In the genomic region with DNA sequence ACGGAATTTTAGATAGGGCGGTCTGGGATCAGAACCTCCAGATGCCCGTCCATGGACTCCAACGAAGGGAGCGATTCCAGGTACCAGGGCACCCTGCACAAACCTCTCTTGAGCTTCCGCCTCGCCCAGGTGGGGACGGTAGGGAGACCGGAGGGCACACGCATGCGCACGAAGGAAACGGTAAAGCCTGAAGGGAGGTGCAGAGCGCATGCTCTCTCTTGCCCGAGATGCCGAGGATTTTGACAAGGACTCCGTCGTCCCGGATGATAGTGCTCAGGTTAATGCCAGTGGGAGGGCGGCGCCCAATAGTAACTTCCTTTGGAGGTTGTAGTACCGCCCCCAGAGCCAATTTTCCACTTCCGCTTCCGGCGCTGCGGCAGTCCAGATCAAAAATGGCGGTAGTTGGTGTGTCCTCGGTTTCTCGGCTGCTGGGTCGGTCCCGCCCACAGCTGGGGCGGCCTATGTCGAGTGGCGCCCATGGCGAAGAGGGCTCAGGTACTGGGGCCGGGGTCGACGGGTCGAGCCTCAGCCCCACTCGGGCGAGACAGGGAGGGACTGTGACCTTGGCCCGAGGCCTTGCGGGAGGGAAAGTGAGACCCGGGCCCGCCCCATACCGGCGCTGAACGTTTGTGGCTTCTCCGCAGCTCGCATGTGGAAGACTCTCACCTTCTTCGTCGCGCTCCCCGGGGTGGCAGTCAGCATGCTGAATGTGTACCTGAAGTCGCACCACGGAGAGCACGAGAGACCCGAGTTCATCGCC, we compare ENCODE assay signal across 1 cellular context.
A peak's percentile ranks its signal among the peaks of the same experiment; 100 is the strongest.
TF ChIP-seq lines count a peak whose summit lies in the region.

TSS of gene COX6A1 (plus strand) at position 379 of the 760 bp plus-strand sequence. CDS start at position 393, 14 bp downstream.

TF ChIP-seq in K562, 482 proteins besides CTCF, POLR2A, EP300 and RAD21 (continued from another document and continues in another):
- peak; percentile 92; the same call in 1 of the 2 replicates for TF ChIP-seq PHF8 (IDR thresholded peaks at IDR 0.05; ENCODE audit: borderline replicate concordance, low read length)
- TF ChIP-seq NEUROD1 (IDR thresholded peaks at IDR 0.05; ENCODE audit: borderline replicate concordance, low read depth, low read length, partially characterized antibody): no peak
- TF ChIP-seq, protein P1, sequence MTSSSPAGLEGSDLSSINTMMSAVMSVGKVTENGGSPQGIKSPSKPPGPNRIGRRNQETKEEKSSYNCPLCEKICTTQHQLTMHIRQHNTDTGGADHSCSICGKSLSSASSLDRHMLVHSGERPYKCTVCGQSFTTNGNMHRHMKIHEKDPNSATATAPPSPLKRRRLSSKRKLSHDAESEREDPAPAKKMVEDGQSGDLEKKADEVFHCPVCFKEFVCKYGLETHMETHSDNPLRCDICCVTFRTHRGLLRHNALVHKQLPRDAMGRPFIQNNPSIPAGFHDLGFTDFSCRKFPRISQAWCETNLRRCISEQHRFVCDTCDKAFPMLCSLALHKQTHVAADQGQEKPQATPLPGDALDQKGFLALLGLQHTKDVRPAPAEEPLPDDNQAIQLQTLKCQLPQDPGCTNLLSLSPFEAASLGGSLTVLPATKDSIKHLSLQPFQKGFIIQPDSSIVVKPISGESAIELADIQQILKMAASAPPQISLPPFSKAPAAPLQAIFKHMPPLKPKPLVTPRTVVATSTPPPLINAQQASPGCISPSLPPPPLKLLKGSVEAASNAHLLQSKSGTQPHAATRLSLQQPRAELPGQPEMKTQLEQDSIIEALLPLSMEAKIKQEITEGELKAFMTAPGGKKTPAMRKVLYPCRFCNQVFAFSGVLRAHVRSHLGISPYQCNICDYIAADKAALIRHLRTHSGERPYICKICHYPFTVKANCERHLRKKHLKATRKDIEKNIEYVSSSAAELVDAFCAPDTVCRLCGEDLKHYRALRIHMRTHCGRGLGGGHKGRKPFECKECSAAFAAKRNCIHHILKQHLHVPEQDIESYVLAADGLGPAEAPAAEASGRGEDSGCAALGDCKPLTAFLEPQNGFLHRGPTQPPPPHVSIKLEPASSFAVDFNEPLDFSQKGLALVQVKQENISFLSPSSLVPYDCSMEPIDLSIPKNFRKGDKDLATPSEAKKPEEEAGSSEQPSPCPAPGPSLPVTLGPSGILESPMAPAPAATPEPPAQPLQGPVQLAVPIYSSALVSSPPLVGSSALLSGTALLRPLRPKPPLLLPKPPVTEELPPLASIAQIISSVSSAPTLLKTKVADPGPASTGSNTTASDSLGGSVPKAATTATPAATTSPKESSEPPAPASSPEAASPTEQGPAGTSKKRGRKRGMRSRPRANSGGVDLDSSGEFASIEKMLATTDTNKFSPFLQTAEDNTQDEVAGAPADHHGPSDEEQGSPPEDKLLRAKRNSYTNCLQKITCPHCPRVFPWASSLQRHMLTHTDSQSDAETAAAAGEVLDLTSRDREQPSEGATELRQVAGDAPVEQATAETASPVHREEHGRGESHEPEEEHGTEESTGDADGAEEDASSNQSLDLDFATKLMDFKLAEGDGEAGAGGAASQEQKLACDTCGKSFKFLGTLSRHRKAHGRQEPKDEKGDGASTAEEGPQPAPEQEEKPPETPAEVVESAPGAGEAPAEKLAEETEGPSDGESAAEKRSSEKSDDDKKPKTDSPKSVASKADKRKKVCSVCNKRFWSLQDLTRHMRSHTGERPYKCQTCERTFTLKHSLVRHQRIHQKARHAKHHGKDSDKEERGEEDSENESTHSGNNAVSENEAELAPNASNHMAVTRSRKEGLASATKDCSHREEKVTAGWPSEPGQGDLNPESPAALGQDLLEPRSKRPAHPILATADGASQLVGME (CRISPR knock-in tag; IDR thresholded peaks at IDR 0.05): peak; percentile 71; the same call in 1 of the 2 replicates
- TF ChIP-seq ETS1 (conservative IDR thresholded peaks at IDR 0.05; ENCODE audit: control insufficient read depth, low read depth, low read length): peak; percentile 29; the same call in 1 of the 2 replicates
- no peak for TF ChIP-seq ZNF512 (tag; IDR thresholded peaks at IDR 0.05)
- peak; percentile 95 for TF ChIP-seq SUPT5H (IDR thresholded peaks at IDR 0.05)
- TF ChIP-seq MXI1 (IDR thresholded peaks at IDR 0.05; ENCODE audit: low read depth, low read length): 0 out of 2 replicates have a peak, but pooled peaks have one; percentile 45
- TF ChIP-seq ETV1 (tag; conservative IDR thresholded peaks at IDR 0.05; ENCODE audit: low read depth): 0 out of 2 replicates have a peak, but pooled peaks have one; percentile 24
- TF ChIP-seq MAZ (CRISPR knock-in tag; conservative IDR thresholded peaks at IDR 0.05 in 1 of 2, IDR thresholded peaks at IDR 0.05 in 1 of 2): peak; percentile 44 to 74; a peak in 2 of 4 replicates
- TF ChIP-seq, protein P2, sequence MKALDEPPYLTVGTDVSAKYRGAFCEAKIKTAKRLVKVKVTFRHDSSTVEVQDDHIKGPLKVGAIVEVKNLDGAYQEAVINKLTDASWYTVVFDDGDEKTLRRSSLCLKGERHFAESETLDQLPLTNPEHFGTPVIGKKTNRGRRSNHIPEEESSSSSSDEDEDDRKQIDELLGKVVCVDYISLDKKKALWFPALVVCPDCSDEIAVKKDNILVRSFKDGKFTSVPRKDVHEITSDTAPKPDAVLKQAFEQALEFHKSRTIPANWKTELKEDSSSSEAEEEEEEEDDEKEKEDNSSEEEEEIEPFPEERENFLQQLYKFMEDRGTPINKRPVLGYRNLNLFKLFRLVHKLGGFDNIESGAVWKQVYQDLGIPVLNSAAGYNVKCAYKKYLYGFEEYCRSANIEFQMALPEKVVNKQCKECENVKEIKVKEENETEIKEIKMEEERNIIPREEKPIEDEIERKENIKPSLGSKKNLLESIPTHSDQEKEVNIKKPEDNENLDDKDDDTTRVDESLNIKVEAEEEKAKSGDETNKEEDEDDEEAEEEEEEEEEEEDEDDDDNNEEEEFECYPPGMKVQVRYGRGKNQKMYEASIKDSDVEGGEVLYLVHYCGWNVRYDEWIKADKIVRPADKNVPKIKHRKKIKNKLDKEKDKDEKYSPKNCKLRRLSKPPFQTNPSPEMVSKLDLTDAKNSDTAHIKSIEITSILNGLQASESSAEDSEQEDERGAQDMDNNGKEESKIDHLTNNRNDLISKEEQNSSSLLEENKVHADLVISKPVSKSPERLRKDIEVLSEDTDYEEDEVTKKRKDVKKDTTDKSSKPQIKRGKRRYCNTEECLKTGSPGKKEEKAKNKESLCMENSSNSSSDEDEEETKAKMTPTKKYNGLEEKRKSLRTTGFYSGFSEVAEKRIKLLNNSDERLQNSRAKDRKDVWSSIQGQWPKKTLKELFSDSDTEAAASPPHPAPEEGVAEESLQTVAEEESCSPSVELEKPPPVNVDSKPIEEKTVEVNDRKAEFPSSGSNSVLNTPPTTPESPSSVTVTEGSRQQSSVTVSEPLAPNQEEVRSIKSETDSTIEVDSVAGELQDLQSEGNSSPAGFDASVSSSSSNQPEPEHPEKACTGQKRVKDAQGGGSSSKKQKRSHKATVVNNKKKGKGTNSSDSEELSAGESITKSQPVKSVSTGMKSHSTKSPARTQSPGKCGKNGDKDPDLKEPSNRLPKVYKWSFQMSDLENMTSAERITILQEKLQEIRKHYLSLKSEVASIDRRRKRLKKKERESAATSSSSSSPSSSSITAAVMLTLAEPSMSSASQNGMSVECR (CRISPR knock-in tag; IDR thresholded peaks at IDR 0.05): peak; percentile 48; the same call in 1 of the 2 replicates
- peak; percentile 73 for TF ChIP-seq RBBP5 (IDR thresholded peaks at IDR 0.05; ENCODE audit: borderline replicate concordance, insufficient read depth, low read length, poor library complexity, severe bottlenecking)
- TF ChIP-seq CLOCK (CRISPR knock-in tag; IDR thresholded peaks at IDR 0.05; ENCODE audit: borderline replicate concordance): no peak
- 0 out of 2 replicates have a peak, but pooled peaks have one; percentile 20 for TF ChIP-seq EGR1 (conservative IDR thresholded peaks at IDR 0.05)
- no peak for TF ChIP-seq BDP1 (IDR thresholded peaks at IDR 0.05; ENCODE audit: insufficient read depth, insufficient read length)
- TF ChIP-seq BRF2 (IDR thresholded peaks at IDR 0.05; ENCODE audit: borderline replicate concordance, insufficient read depth, insufficient read length): no peak
- TF ChIP-seq ELF2 (CRISPR knock-in tag; IDR thresholded peaks at IDR 0.05): peak; percentile 33; the same call in 1 of the 2 replicates
- TF ChIP-seq RNF2 (IDR thresholded peaks at IDR 0.05): no peak
- TF ChIP-seq CHAMP1 (IDR thresholded peaks at IDR 0.05): no peak
- peak; percentile 89 for TF ChIP-seq TAF7 (tag; IDR thresholded peaks at IDR 0.05)
- TF ChIP-seq NFRKB (IDR thresholded peaks at IDR 0.05; ENCODE audit: low read depth): peak; percentile 66; the same call in 1 of the 2 replicates
- TF ChIP-seq RBFOX2 (IDR thresholded peaks at IDR 0.05; ENCODE audit: low read depth, low read length): peak; percentile 95
- no peak for TF ChIP-seq HMGN3 (IDR thresholded peaks at IDR 0.05; ENCODE audit: borderline replicate concordance, extremely low read depth, insufficient read length, low read depth, low read length)
- TF ChIP-seq FOXJ3 (CRISPR knock-in tag; IDR thresholded peaks at IDR 0.05): no peak
- TF ChIP-seq NR2C2 (CRISPR knock-in tag; IDR thresholded peaks at IDR 0.05): peak; percentile 48; the same call in 1 of the 2 replicates
- TF ChIP-seq NR2C2 (tag; IDR thresholded peaks at IDR 0.05): peak; percentile 90
- TF ChIP-seq, protein P3, sequence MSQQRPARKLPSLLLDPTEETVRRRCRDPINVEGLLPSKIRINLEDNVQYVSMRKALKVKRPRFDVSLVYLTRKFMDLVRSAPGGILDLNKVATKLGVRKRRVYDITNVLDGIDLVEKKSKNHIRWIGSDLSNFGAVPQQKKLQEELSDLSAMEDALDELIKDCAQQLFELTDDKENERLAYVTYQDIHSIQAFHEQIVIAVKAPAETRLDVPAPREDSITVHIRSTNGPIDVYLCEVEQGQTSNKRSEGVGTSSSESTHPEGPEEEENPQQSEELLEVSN (IDR thresholded peaks at IDR 0.05; ENCODE audit: borderline replicate concordance in 1 of 2, extremely low read depth in 1 of 2, insufficient read depth in 1 of 2, insufficient read length in 1 of 2, low read depth in 1 of 2, low read length in 1 of 2, poor library complexity in 1 of 2, severe bottlenecking in 1 of 2): peak; percentile 38 to 58
- peak; percentile 84 for TF ChIP-seq ELF1 (tag; IDR thresholded peaks at IDR 0.05)
- no peak for TF ChIP-seq TEAD4 (IDR thresholded peaks at IDR 0.05; ENCODE audit: low read length)
- no peak for TF ChIP-seq TEAD4 (CRISPR knock-in tag; IDR thresholded peaks at IDR 0.05; ENCODE audit: borderline replicate concordance)
- no peak for TF ChIP-seq POLR3G (IDR thresholded peaks at IDR 0.05; ENCODE audit: extremely low read depth, insufficient read length, insufficient replicate concordance)
- TF ChIP-seq TCF7 (IDR thresholded peaks at IDR 0.05; ENCODE audit: borderline replicate concordance): peak; percentile 45; the same call in 1 of the 2 replicates
